8 cellular contexts compared by ENCODE assay signal in genomic region chr15:68278345-68279217, GRCh38. TPM values are rescaled to one million over a fixed set of nuclear protein-coding genes. Genes with fewer than 3 reads are reported as not detected.
DNase-seq lines count a peak whose midpoint lies in the region; ATAC-seq, FAIRE-seq and TF ChIP-seq lines count a peak whose summit lies in the region.

No MANE protein-coding gene starts in this region.

- FAIRE-seq in H1 (lab: Jason Lieb, UNC), result no peak

- H3K23me2 ChIP-seq in H1 (ENCODE audit: low read depth, low read length), result peaks cover 13% of the 10 kb centered on the region

- CTCF ChIA-PET in H1 (lab: Charles Lee; ENCODE audit: partially characterized antibody), result interaction anchor here (1.0 to 10.1 kb wide), 3 partner anchors 24 to 28 kb away, joined by 4 to 72 read pairs (median 15); no protein-coding TSS in a partner anchor

- H3K9me3 ChIP-seq in cardiac muscle cell (ENCODE audit: low read depth) (no peaks in the 10 kb centered on the region), T-helper 17 cell (ENCODE audit: control insufficient read depth, low read length, poor library complexity, severe bottlenecking) (no peaks in the 10 kb centered on the region), H1 (ENCODE audit: insufficient read depth in 2 of 2, low read depth in 1 of 2, low read length in 1 of 2) (no peaks in the 10 kb centered on the region)

- H3K27me3 ChIP-seq in cardiac muscle cell (no peaks in the 10 kb centered on the region), H1 (replicated peaks in 1 of 4; ENCODE audit: control insufficient read depth in 3 of 4, extremely low read depth in 1 of 4, insufficient read depth in 3 of 4, low read length in 3 of 4) (no peaks in the 10 kb centered on the region)

- H3K9me3 Mint-ChIP-seq in naive B cell, result no peaks in the 10 kb centered on the region

- 0 out of 2 replicates have a peak overlapping the region, but pooled peaks have one; percentile 66 for H2BK15ac ChIP-seq in H1 (ENCODE audit: low read length)

- 0 out of 2 replicates have a peak, but pooled peaks have one; percentile 5 for TF ChIP-seq RAD21 in Ishikawa (IDR thresholded peaks at IDR 0.05; ENCODE audit: low read depth)
- TF ChIP-seq RAD21 in H1 (IDR thresholded peaks at IDR 0.05 in 1 of 2, conservative IDR thresholded peaks at IDR 0.05 in 1 of 2; ENCODE audit: low read depth in 2 of 2, low read length in 2 of 2), result peak; percentile 11 to 38; a peak in 2 of 4 replicates

- H3K4me2 ChIP-seq in H1 (ENCODE audit: insufficient read depth in 1 of 2, low read depth in 2 of 2, low read length in 2 of 2), result peak overlapping the region; percentile 86 to 95

- POLR2A ChIA-PET in H1 (lab: Charles Lee; ENCODE audit: partially characterized antibody), result interaction anchor here (0.6 to 5.5 kb wide), 26 partner anchors 10 to 719 kb away, joined by 3 to 50 read pairs (median 5); partner anchors contain the start of gene CLN6

- H3K27me3 Mint-ChIP-seq in T-helper 17 cell (no peaks in the 10 kb centered on the region), naive B cell (no peaks in the 10 kb centered on the region)

- H3K27ac Mint-ChIP-seq in T-helper 17 cell, result peak overlapping the region; percentile 99
- H3K27ac Mint-ChIP-seq in naive B cell, result peak overlapping the region; percentile 85 to 97 (median 96)

- peak overlapping the region; percentile 64 for H4K5ac ChIP-seq in H1 (ENCODE audit: insufficient read length, low read depth, low read length)

- intact Hi-C loops in cardiac septum (cut with DNase I), result loop anchor here (2.0 kb wide), 1 partner anchor 22 kb away; no protein-coding TSS in a partner anchor

- peaks cover 23 to 54% of the 10 kb centered on the region in 2 experiments for H3K79me2 ChIP-seq in H1 (ENCODE audit: control insufficient read depth in 1 of 2, insufficient read depth in 2 of 2, low read length in 2 of 2)

- H3K79me1 ChIP-seq in H1 (ENCODE audit: low read depth, low read length), result no peaks in the 10 kb centered on the region; the same call in 1 of the 2 replicates

- TF ChIP-seq POLR2A in H1 (IDR thresholded peaks at IDR 0.05; ENCODE audit: control extremely low read depth in 1 of 2, low read depth in 2 of 2, low read length in 2 of 2), result no peak

- peak overlapping the region; percentile 79 for H4K91ac ChIP-seq in H1 (replicated peaks; ENCODE audit: insufficient read length, low read length)

- H3K4me3 Mint-ChIP-seq in T-helper 17 cell (peak overlapping the region; percentile 99), naive B cell (peak overlapping the region; percentile 87 to 98 (median 96))

- peaks cover 20 to 21% of the 10 kb centered on the region in 2 experiments for H4K20me1 ChIP-seq in H1 (replicated peaks in 1 of 2; ENCODE audit: control insufficient read depth in 1 of 2, insufficient read depth in 2 of 2, low read length in 2 of 2)

- ATAC-seq in T-helper 17 cell (peak; percentile 26), naive B cell (ENCODE audit: low read depth in 2 of 2) (peak; percentile 15 to 16), GM18511 (IDR thresholded peaks at IDR 0.05; ENCODE audit: unreplicated experiment) (no peak), GM18502 (IDR thresholded peaks at IDR 0.05; ENCODE audit: poor library complexity, unreplicated experiment) (no peak)

- H3K36me3 ChIP-seq in cardiac muscle cell (no peaks in the 10 kb centered on the region), H1 (ENCODE audit: control insufficient read depth in 2 of 4, insufficient read depth in 4 of 4, low read length in 3 of 4) (no peaks in the 10 kb centered on the region; a peak in 1 of 8 replicates)

- peak overlapping the region; percentile 66 for H3K56ac ChIP-seq in H1 (replicated peaks; ENCODE audit: insufficient read length, low read depth, low read length)

- 0 out of 2 replicates have a peak overlapping the region, but pooled peaks have one; percentile 19 for H2BK12ac ChIP-seq in H1 (ENCODE audit: low read depth, low read length)

- H3K18ac ChIP-seq in H1 (ENCODE audit: extremely low read depth, low read length), result peak overlapping the region; percentile 81; the same call in 1 of the 2 replicates

- TF ChIP-seq CTCF in cardiac muscle cell (IDR thresholded peaks at IDR 0.05; ENCODE audit: low read depth, low read length) (peak; percentile 39), H1 (IDR thresholded peaks at IDR 0.05; ENCODE audit: control extremely low read depth in 1 of 3, insufficient read depth in 1 of 3, low read depth in 1 of 3, low read length in 3 of 3) (peak; percentile 50 to 56 (median 55))

- peak overlapping the region; percentile 89 to 97 (median 94) for H3K9ac ChIP-seq in H1 (replicated peaks in 1 of 4; ENCODE audit: extremely low read depth in 1 of 4, low read depth in 3 of 4, low read length in 3 of 4)

- peak overlapping the region; percentile 97 for H2BK5ac ChIP-seq in H1 (ENCODE audit: low read depth, low read length)

- no peak overlapping the region for H3K23ac ChIP-seq in H1 (ENCODE audit: insufficient read length)

- no peak overlapping the region for H2BK20ac ChIP-seq in H1 (ENCODE audit: low read length)

- peak; percentile 24 to 26 for DNase-seq in cardiac muscle cell (ENCODE audit: low read depth in 1 of 2, low spot score in 1 of 2)
- DNase-seq in cardiac septum (ENCODE audit: low spot score), result no peak
- DNase-seq in T-helper 17 cell, result no peak
- no peak for DNase-seq in H1 (ENCODE audit: low read depth in 1 of 2, low spot score in 2 of 2)
- no peak for DNase-seq in naive B cell

- H3K4me1 ChIP-seq in cardiac muscle cell (ENCODE audit: low read depth), result peaks cover 45% of the 10 kb centered on the region
- peaks cover 5 to 18% (median 13%) of the 10 kb centered on the region in 4 experiments; a peak in 6 of 7 replicates for H3K4me1 ChIP-seq in H1 (replicated peaks in 1 of 4; ENCODE audit: control insufficient read depth in 3 of 4, insufficient read depth in 4 of 4, low read length in 3 of 4)

- no peak overlapping the region for H2BK120ac ChIP-seq in H1 (replicated peaks; ENCODE audit: low read depth, low read length)

- H3K36me3 Mint-ChIP-seq in T-helper 17 cell (ENCODE audit: low read depth), result peaks cover 4% of the 10 kb centered on the region
- no peaks in the 10 kb centered on the region for H3K36me3 Mint-ChIP-seq in naive B cell

- no peak for TF ChIP-seq EP300 in Ishikawa (IDR thresholded peaks at IDR 0.05; ENCODE audit: borderline replicate concordance)
- TF ChIP-seq EP300 in H1 (IDR thresholded peaks at IDR 0.05; ENCODE audit: borderline replicate concordance in 1 of 2, low read depth in 2 of 2, low read length in 2 of 2), result no peak

- H3K27ac ChIP-seq in cardiac muscle cell, result peak overlapping the region; percentile 96
- H3K27ac ChIP-seq in H1 (ENCODE audit: low read depth, low read length), result peak overlapping the region; percentile 94

- peak overlapping the region; percentile 47; the same call in 1 of the 2 replicates for H2AK5ac ChIP-seq in H1 (ENCODE audit: low read depth, low read length)

- no peak overlapping the region for H3K14ac ChIP-seq in H1 (ENCODE audit: insufficient read length)

- H3K4ac ChIP-seq in H1 (replicated peaks; ENCODE audit: insufficient read length, low read depth, low read length), result no peak overlapping the region

- H3K4me3 ChIP-seq in cardiac muscle cell, result peak overlapping the region; percentile 70
- H3K4me3 ChIP-seq in H1 (ENCODE audit: extremely low read depth in 1 of 4, insufficient read depth in 2 of 4, low read depth in 3 of 4, low read length in 4 of 4), result peak overlapping the region; percentile 78 to 99 (median 89)

- no peak overlapping the region for H2AFZ ChIP-seq in H1 (ENCODE audit: low read length)

- WGBS in H1 (ENCODE audit: extremely low coverage in 1 of 2, insufficient coverage in 1 of 2, insufficient read length in 1 of 2, insufficient replicate concordance in 2 of 2, low coverage in 1 of 2, low lambda C conversion rate in 2 of 2, missing lambda C conversion rate in 1 of 2), 2 experiments, result 4% methylated on average over 42 of the region's 42 CpGs; no CpG with 5 or more reads in 1 of the 2 experiments

- peak overlapping the region; percentile 99 for H4K8ac ChIP-seq in H1 (ENCODE audit: extremely low read depth, insufficient read depth, low read length)

- peaks cover 45% of the 10 kb centered on the region for H3K4me1 Mint-ChIP-seq in T-helper 17 cell
- H3K4me1 Mint-ChIP-seq in naive B cell, result peaks cover 44 to 61% (median 45%) of the 10 kb centered on the region in 3 donors

TF ChIP-seq in Ishikawa, 13 proteins besides CTCF, POLR2A, EP300 and RAD21 (continues in another document):
- TF ChIP-seq TEAD4 (IDR thresholded peaks at IDR 0.05) (no peak), CREB1 (IDR thresholded peaks at IDR 0.05; ENCODE audit: low read depth) (no peak)

TF ChIP-seq in H1, 55 proteins besides CTCF, POLR2A, EP300 and RAD21 (continues in another document):
- TF ChIP-seq YY1 (IDR thresholded peaks at IDR 0.05; ENCODE audit: low read depth, low read length), result peak; percentile 87
- TF ChIP-seq TBP (IDR thresholded peaks at IDR 0.05; ENCODE audit: low read depth, low read length), result no peak

RNA-seq across cellular contexts. Expression of gene FEM1B, which starts 1.0 kb away (rescaled TPM):
- total RNA-seq in cardiac muscle cell (45.2 and 59.7 TPM in 2 replicates), cardiac septum (114 TPM), T-helper 17 cell (10 to 100 TPM; 62.4 to 73.0 TPM)
- polyA plus RNA-seq in cardiac muscle cell (23.0 and 29.0 TPM in 2 replicates), H1 (2011; rRNA removed) (21.2 and 36.1 TPM in 2 replicates), naive B cell (ENCODE audit: low read depth in 6 of 6) (10 to 100 TPM; 11.9 to 25.4 (median 22.6) TPM)
- total RNA-seq in H1 (2021; fragmentation: NEBNext Ultra II Directional; extraction: Animal tissue kit (Norgen Biotek cat#: 25700)), result 72.9 and 83.8 TPM in 2 replicates
- polyA plus RNA-seq in H1 (2011; cell fraction: cytosol; rRNA removed), result 36.7 TPM
- 75.5 TPM for polyA plus RNA-seq in H1 (2011; cell fraction: nucleus; rRNA removed)
- polyA plus RNA-seq in H1 (2012, experiment 1 of 2), result 42.3 to 65.4 TPM (median 49.3 TPM) in 4 replicates
- polyA plus RNA-seq in H1 (2012, experiment 2 of 2), result 2.1 TPM
- polyA plus RNA-seq in H1 (2013, experiment 1 of 2), result 28.4 TPM
- polyA plus RNA-seq in H1 (2013, experiment 2 of 2), result 27.2 TPM
- 568 and 799 TPM in 2 replicates for polyA minus RNA-seq in H1 (2011; rRNA and poly(A)+ RNA removed)
- polyA minus RNA-seq in H1 (2011; cell fraction: cytosol; rRNA and poly(A)+ RNA removed), result 135 TPM
- polyA minus RNA-seq in H1 (2011; cell fraction: nucleus; rRNA and poly(A)+ RNA removed), result 269 TPM

RNA-seq across cellular contexts. Expression of gene CLN6, which starts 49.1 kb away (rescaled TPM):
- total RNA-seq in cardiac muscle cell (18.5 and 21.7 TPM in 2 replicates), cardiac septum (8.5 TPM), T-helper 17 cell (10 to 100 TPM; 14.3 to 14.6 TPM)
- polyA plus RNA-seq in cardiac muscle cell (5.6 and 6.6 TPM in 2 replicates), H1 (2011; rRNA removed) (137 and 140 TPM in 2 replicates), naive B cell (ENCODE audit: low read depth in 6 of 6) (1 to 10 TPM; 2.7 to 5.2 (median 4.0) TPM)
- 60.0 and 62.3 TPM in 2 replicates for total RNA-seq in H1 (2021; fragmentation: NEBNext Ultra II Directional; extraction: Animal tissue kit (Norgen Biotek cat#: 25700))
- 83.3 TPM for polyA plus RNA-seq in H1 (2011; cell fraction: cytosol; rRNA removed)
- polyA plus RNA-seq in H1 (2011; cell fraction: nucleus; rRNA removed), result 151 TPM
- polyA plus RNA-seq in H1 (2012, experiment 1 of 2), result 40.9 to 66.3 TPM (median 64.6 TPM) in 4 replicates
- 62.3 TPM for polyA plus RNA-seq in H1 (2012, experiment 2 of 2)
- polyA plus RNA-seq in H1 (2013, experiment 1 of 2), result 62.0 TPM
- 74.5 TPM for polyA plus RNA-seq in H1 (2013, experiment 2 of 2)
- polyA minus RNA-seq in H1 (2011; rRNA and poly(A)+ RNA removed), result 182 and 205 TPM in 2 replicates
- 53.9 TPM for polyA minus RNA-seq in H1 (2011; cell fraction: cytosol; rRNA and poly(A)+ RNA removed)
- 87.0 TPM for polyA minus RNA-seq in H1 (2011; cell fraction: nucleus; rRNA and poly(A)+ RNA removed)

Comparison
In these comparisons a context has a peak if more than half of its experiments do, and no peak if none do; other contexts are left out.
1. DNase-seq: peak in cardiac muscle cell (2 of 2); none in cardiac septum (single experiment), T-helper 17 cell (0 of 3), H1 (0 of 2) and naive B cell (single experiment).
2. ATAC-seq: peak in T-helper 17 cell (single experiment) and naive B cell (2 of 2); none in GM18511 (single experiment) and GM18502 (single experiment).